8 cellular contexts compared by ENCODE assay signal in the genomic region with DNA sequence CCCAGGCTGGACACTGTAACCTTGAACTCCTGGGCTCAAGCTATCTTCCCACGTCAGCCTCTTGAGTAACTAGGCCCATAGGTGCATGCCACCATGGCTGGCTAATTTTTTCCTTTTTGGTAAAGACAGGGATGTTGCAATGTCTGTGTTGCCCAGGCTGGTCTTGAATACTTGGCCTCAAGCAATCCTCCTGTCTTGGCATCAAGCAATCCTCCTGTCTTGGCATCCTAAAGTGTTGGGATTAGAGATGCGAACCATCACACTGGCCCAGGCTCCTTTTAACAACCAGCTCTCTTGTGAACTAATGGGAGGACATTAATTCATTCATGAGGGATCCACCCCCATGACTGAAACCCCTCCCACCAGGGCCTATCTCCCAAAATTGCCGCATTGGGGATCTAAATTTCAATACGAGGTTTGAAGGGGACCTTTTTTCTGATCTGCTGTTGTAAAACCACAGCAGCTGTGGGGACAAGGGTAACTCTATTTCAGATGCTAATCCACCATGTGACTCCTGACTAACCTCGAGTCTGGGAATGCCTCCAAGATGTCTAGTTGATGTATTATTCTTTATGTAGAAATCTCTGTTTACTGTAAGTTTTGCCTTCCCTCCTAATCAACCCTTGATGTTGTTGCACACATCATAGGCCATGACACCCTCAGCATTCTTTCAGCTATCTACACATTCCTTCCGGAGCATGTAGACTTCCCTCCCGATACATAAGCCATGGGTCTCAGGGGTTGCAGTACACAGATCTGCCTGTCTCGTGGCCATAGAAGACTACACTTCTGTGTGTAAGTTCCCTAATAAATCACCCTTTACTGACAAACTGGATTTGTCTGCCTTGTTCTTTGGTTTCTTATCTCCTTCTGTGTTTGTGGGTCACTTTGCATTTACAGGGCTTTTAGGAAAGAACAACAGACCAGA. TPM values are rescaled to one million over a fixed set of nuclear protein-coding genes. Genes with fewer than 3 reads are reported as not detected.
A peak's percentile ranks its signal among the peaks of the same experiment; 100 is the strongest.
DNase-seq lines count a peak whose midpoint lies in the region; ATAC-seq and TF ChIP-seq lines count a peak whose summit lies in the region.

No MANE protein-coding gene starts in this region.

- no peak for DNase-seq in Karpas-422
- peak; percentile 82 for DNase-seq in mammary epithelial cell
- DNase-seq in left kidney (ENCODE audit: low read depth, low spot score) = peak; percentile 85
- peak; percentile 81 for DNase-seq in superior temporal gyrus (ENCODE audit: extremely low spot score)
- DNase-seq in CD4-positive, alpha-beta memory T cell = no peak
- DNase-seq in NCI-H524 treated with DMSO at 0.1 percent for 48 hours (lab: John Stamatoyannopoulos, UW) = no peak

- ATAC-seq in GM19467 (IDR thresholded peaks at IDR 0.05; ENCODE audit: unreplicated experiment) (no peak), GM18861 (IDR thresholded peaks at IDR 0.05; ENCODE audit: unreplicated experiment) (no peak)

- in situ Hi-C loops in mammary epithelial cell (cut with MboI; ENCODE audit: low sequenced_read_pairs in 2 of 2) = loop anchor here in 1 of 2 donors (5.0 kb wide), 1 partner anchor 86 kb away; a partner anchor contains a TSS

- TF ChIP-seq CTCF in mammary epithelial cell (conservative IDR thresholded peaks at IDR 0.05 in 1 of 2, IDR thresholded peaks at IDR 0.05 in 1 of 2; ENCODE audit: extremely low read depth in 1 of 2, insufficient read depth in 1 of 2, low read depth in 1 of 2, low read length in 2 of 2) = no peak

- H3K4me3 ChIP-seq in Karpas-422 (ENCODE audit: low read length) (no peak overlapping the region), mammary epithelial cell (replicated peaks in 1 of 3; ENCODE audit: insufficient read depth in 1 of 3, low read depth in 2 of 3, low read length in 3 of 3) (no peak overlapping the region)
- no peak overlapping the region for H3K4me3 ChIP-seq in CD4-positive, alpha-beta memory T cell (ENCODE audit: low read length in 2 of 2)

- H4K20me1 ChIP-seq in Karpas-422 (ENCODE audit: insufficient read depth, low read depth, low read length) = no peaks in the 10 kb centered on the region
- no peaks in the 10 kb centered on the region for H4K20me1 ChIP-seq in mammary epithelial cell (ENCODE audit: insufficient read depth, low read length)

- H3K9me3 ChIP-seq in Karpas-422 (ENCODE audit: low read length) = peaks cover 13% of the 10 kb centered on the region
- no peaks in the 10 kb centered on the region for H3K9me3 ChIP-seq in mammary epithelial cell (replicated peaks; ENCODE audit: insufficient read depth, low read length)
- H3K9me3 ChIP-seq in CD4-positive, alpha-beta memory T cell (ENCODE audit: control insufficient read depth in 1 of 2, low read length in 2 of 2) = no peaks in the 10 kb centered on the region

- WGBS in mammary epithelial cell (ENCODE audit: low coverage, missing lambda C conversion rate) = 37% methylated on average over 8 of the region's 8 CpGs

- BruUV-seq in mammary epithelial cell (replicated peaks; lab: Mats Ljungman, UMichigan) = no TSS peak

- dilution Hi-C loops in mammary epithelial cell (cut with HindIII; ENCODE audit: low sequenced_read_pairs) = no loop called here

- H3K9me2 ChIP-seq in Karpas-422 (replicated peaks; ENCODE audit: insufficient read depth, low read length) = no peaks in the 10 kb centered on the region

- CTCF ChIA-PET in mammary epithelial cell (lab: Charles Lee; ENCODE audit: low non-redundant PET) = interaction anchor here (0.7 kb wide), 1 partner anchor 87 kb away, joined by 6 read pairs; no protein-coding TSS in a partner anchor
- CTCF ChIA-PET in CD4-positive, alpha-beta memory T cell (lab: Charles Lee; ENCODE audit: partially characterized antibody) = interaction anchor here (0.5 to 4.6 kb wide), 12 partner anchors 8 to 517 kb away, joined by 3 to 133 read pairs (median 6); a partner anchor contains a TSS

- H2AFZ ChIP-seq in Karpas-422 (ENCODE audit: low read length) (0 out of 2 replicates have a peak overlapping the region, but pooled peaks have one; percentile 6), mammary epithelial cell (ENCODE audit: low read depth, low read length) (peak overlapping the region; percentile 12)

- H3K4me1 ChIP-seq in Karpas-422 (ENCODE audit: low read length) = peaks cover 34% of the 10 kb centered on the region
- peaks cover 6% of the 10 kb centered on the region for H3K4me1 ChIP-seq in mammary epithelial cell (ENCODE audit: insufficient read depth, low read length)
- no peaks in the 10 kb centered on the region for H3K4me1 ChIP-seq in CD4-positive, alpha-beta memory T cell (ENCODE audit: insufficient read depth, low read length)

- peaks cover 0 to 17% (median 5%) of the 10 kb centered on the region in 8 donors for H3K9me3 Mint-ChIP-seq in CD4-positive, alpha-beta memory T cell

- H3K79me2 ChIP-seq in Karpas-422 (ENCODE audit: low read length) = no peaks in the 10 kb centered on the region
- H3K79me2 ChIP-seq in mammary epithelial cell (ENCODE audit: insufficient read depth, low read length) = no peaks in the 10 kb centered on the region

- POLR2A ChIA-PET in CD4-positive, alpha-beta memory T cell (lab: Charles Lee; ENCODE audit: partially characterized antibody) = interaction anchor here (2.8 kb wide), 1 partner anchor 86 kb away, joined by 17 read pairs; a partner anchor contains a TSS

- no peak overlapping the region for H3K4me3 Mint-ChIP-seq in CD4-positive, alpha-beta memory T cell

- no peaks in the 10 kb centered on the region for H3K36me3 Mint-ChIP-seq in CD4-positive, alpha-beta memory T cell

- peaks cover 17 to 21% of the 10 kb centered on the region in 2 donors for H3K27me3 Mint-ChIP-seq in CD4-positive, alpha-beta memory T cell

- H3K4me2 ChIP-seq in Karpas-422 (ENCODE audit: low read depth, low read length, poor library complexity, severe bottlenecking) = no peak overlapping the region
- H3K4me2 ChIP-seq in mammary epithelial cell (ENCODE audit: insufficient read depth, low read depth, low read length) = no peak overlapping the region

- no peak overlapping the region for H3K27ac ChIP-seq in Karpas-422 (ENCODE audit: low read length)
- H3K27ac ChIP-seq in mammary epithelial cell (ENCODE audit: insufficient read depth, low read depth, low read length) = no peak overlapping the region
- no peak overlapping the region for H3K27ac ChIP-seq in CD4-positive, alpha-beta memory T cell (ENCODE audit: low read depth, low read length)

- H3K27me3 ChIP-seq in Karpas-422 (ENCODE audit: low read length) = no peaks in the 10 kb centered on the region
- no peaks in the 10 kb centered on the region for H3K27me3 ChIP-seq in mammary epithelial cell (ENCODE audit: insufficient read depth, low read length)
- H3K27me3 ChIP-seq in CD4-positive, alpha-beta memory T cell (ENCODE audit: insufficient read depth, low read length) = no peaks in the 10 kb centered on the region

- intact Hi-C loops in mammary epithelial cell (cut with micrococcal nuclease) = loop anchor here (1.0 kb wide), 1 partner anchor 318 kb away; no protein-coding TSS in a partner anchor
- intact Hi-C loops in CD4-positive, alpha-beta memory T cell (cut with micrococcal nuclease) = no loop called here

- peaks cover 0 to 4% (median 3%) of the 10 kb centered on the region in 4 donors for H3K4me1 Mint-ChIP-seq in CD4-positive, alpha-beta memory T cell

- no peak overlapping the region for H3K9ac ChIP-seq in Karpas-422 (ENCODE audit: low read length)
- no peak overlapping the region for H3K9ac ChIP-seq in mammary epithelial cell (ENCODE audit: insufficient read depth, low read length)

- no peaks in the 10 kb centered on the region; the same call in 1 of the 2 replicates for H3K36me3 ChIP-seq in Karpas-422 (ENCODE audit: insufficient read depth, low read length)
- H3K36me3 ChIP-seq in mammary epithelial cell (ENCODE audit: insufficient read depth, low read length) = no peaks in the 10 kb centered on the region
- H3K36me3 ChIP-seq in CD4-positive, alpha-beta memory T cell (ENCODE audit: insufficient read depth, low read length) = no peaks in the 10 kb centered on the region

- no peak overlapping the region for H3K27ac Mint-ChIP-seq in CD4-positive, alpha-beta memory T cell

RNA-seq across cellular contexts. Expression of a gene that starts 37.6 kb away (rescaled TPM):
- total RNA-seq in Karpas-422 (2014; rRNA removed; shearing (Covaris generic); ENCODE audit: low replicate concordance) = 0.07 TPM in 1 of 2 replicates, not detected in the other
- total RNA-seq in mammary epithelial cell = not detected
- polyA plus RNA-seq in mammary epithelial cell = not detected
- not detected for polyA minus RNA-seq in mammary epithelial cell
- total RNA-seq in CD4-positive, alpha-beta memory T cell = 1 to 10 TPM in 1 of 2 experiments, under 1 TPM in 1; 0.87 to 1.6 TPM
- under 1 TPM in 1 of 2 donors, not detected in 1; 0.06 TPM for polyA plus RNA-seq in CD4-positive, alpha-beta memory T cell

Comparison
In these comparisons a context has a peak if more than half of its experiments do, and no peak if none do; other contexts are left out.
1. DNase-seq: peak in mammary epithelial cell (single experiment), left kidney (single experiment) and superior temporal gyrus (single experiment); none in Karpas-422 (single experiment), CD4-positive, alpha-beta memory T cell (0 of 5) and NCI-H524 treated with DMSO at 0.1 percent for 48 hours (single experiment).